9 cellular contexts compared by ENCODE assay signal in the genomic region with DNA sequence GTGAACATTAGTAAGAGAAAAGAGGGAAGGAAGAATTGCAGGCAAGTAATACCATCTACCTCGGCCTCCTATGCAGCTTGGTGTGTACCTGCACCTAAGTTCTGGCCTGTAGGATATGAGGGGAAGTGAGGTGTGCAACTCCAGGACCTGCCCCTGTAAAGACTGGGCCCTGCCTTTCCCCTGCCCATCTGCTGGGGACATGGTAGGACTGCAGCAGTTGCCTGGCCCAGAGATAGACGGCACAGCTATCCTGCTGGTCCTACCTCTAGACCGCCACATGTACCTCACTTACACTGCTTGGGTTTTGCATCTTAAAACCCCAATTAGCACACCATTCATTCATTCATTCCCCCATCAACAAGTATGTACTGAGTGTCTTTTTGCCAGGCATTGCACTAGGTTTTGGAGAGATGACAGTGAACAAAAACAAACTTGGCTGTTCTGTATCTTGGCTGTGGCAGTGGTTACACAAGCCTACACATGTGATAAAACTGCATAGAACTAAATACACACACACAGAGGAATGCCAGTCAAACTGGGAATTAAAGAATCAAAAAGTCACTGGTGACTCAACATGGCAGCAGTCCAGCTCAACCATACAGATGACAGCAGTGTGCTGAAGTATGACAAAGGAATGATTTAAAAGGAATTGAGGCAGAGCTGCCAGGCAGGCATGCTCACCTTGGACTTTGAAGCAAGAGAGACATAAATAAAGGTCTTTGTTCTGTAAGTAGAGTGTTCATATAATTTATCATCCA. TPM values are rescaled to one million over a fixed set of nuclear protein-coding genes. Genes with fewer than 3 reads are reported as not detected.
A peak's percentile ranks its signal among the peaks of the same experiment; 100 is the strongest.
DNase-seq lines count a peak whose midpoint lies in the region; ATAC-seq, FAIRE-seq and TF ChIP-seq lines count a peak whose summit lies in the region.
"Had no signal": no experiment of that assay in that cellular context is flagged by ENCODE, and none has a peak within 500 bp of the region (broad histone marks: within the 10 kb centered on the region; RNA-seq: fewer than 3 reads in every experiment).

No MANE protein-coding gene starts in this region.

- peak overlapping the region in 1 of 2 donors; percentile 24 for H3K27ac ChIP-seq in left lung
- peak overlapping the region; percentile 89 to 98 (median 94) for H3K27ac ChIP-seq in thyroid gland

- FAIRE-seq in H54 (lab: Jason Lieb, UNC): no peak

- peaks cover 22% of the 10 kb centered on the region for H3K4me1 Mint-ChIP-seq in activated CD4-positive, alpha-beta T cell treated with anti-CD3 and anti-CD28 coated beads, Interleukin-2, amount 10 ng/mL, durations not matched to agents 24 days and 14 days

- in situ Hi-C loops in GM13977 (cut with MboI; ENCODE audit: low pct_unique_long_range_greater_than_20kb, low sequenced_read_pairs, unreplicated experiment): no loop called here

- no peaks in the 10 kb centered on the region for H3K27me3 Mint-ChIP-seq in activated CD4-positive, alpha-beta T cell treated with anti-CD3 and anti-CD28 coated beads, Interleukin-2, amount 10 ng/mL, durations not matched to agents 24 days and 14 days

- peaks cover 22% of the 10 kb centered on the region for H3K36me3 Mint-ChIP-seq in activated CD4-positive, alpha-beta T cell treated with anti-CD3 and anti-CD28 coated beads, Interleukin-2, amount 10 ng/mL, durations not matched to agents 24 days and 14 days (ENCODE audit: low read depth)

- DNase-seq in activated CD4-positive, alpha-beta T cell treated with anti-CD3 and anti-CD28 coated beads, Interleukin-2, amount 10 ng/mL, durations not matched to agents 24 days and 14 days: no peak
- no peak for DNase-seq in activated CD4-positive, alpha-beta T cell treated with anti-CD3 and anti-CD28 coated beads for 1 hour
- DNase-seq in astrocyte of the hippocampus (ENCODE audit: low read depth, low spot score): peak; percentile 88
- DNase-seq in left lung: peak in 1 of 2 donors; percentile 62
- DNase-seq in thyroid gland: peak; percentile 94 to 95
- DNase-seq in GM13977 (ENCODE audit: low spot score): no peak
- DNase-seq in NCI-H748 treated with DMSO at 0.1 percent for 48 hours (lab: John Stamatoyannopoulos, UW): no peak
- no peak for DNase-seq in H54 (ENCODE audit: insufficient read length, low spot score)
- DNase-seq: stimulated activated naive CD4-positive, alpha-beta T cell treated with Interleukin-2 at 50 U/mL for 16 hours had no signal

- H3K36me3 ChIP-seq in left lung (peaks cover 0 to 7% of the 10 kb centered on the region in 2 donors), thyroid gland (no peaks in the 10 kb centered on the region)

- intact Hi-C loops in activated CD4-positive, alpha-beta T cell treated with anti-CD3 and anti-CD28 coated beads, Interleukin-2, amount 10 ng/mL, durations not matched to agents 24 days and 14 days (cut with micrococcal nuclease): no loop called here
- intact Hi-C loops in left lung (cut with DNase I) (no loop called here), thyroid gland (cut with DNase I) (no loop called here)

- no peaks in the 10 kb centered on the region for H3K27me3 ChIP-seq in left lung
- no peaks in the 10 kb centered on the region for H3K27me3 ChIP-seq in thyroid gland

- peak overlapping the region; percentile 21 for H3K27ac Mint-ChIP-seq in activated CD4-positive, alpha-beta T cell treated with anti-CD3 and anti-CD28 coated beads, Interleukin-2, amount 10 ng/mL, durations not matched to agents 24 days and 14 days

- ATAC-seq in left lung: peak; percentile 49

- no peak overlapping the region for H3K4me3 ChIP-seq in left lung
- H3K4me3 ChIP-seq in thyroid gland (replicated peaks in 1 of 3): no peak overlapping the region

- H3K9me3 ChIP-seq in left lung: no peaks in the 10 kb centered on the region
- H3K9me3 ChIP-seq in thyroid gland: no peaks in the 10 kb centered on the region

- no peak for TF ChIP-seq CTCF in left lung (IDR thresholded peaks at IDR 0.05)
- no peak for TF ChIP-seq CTCF in thyroid gland (IDR thresholded peaks at IDR 0.05)
- TF ChIP-seq CTCF in GM13977 (IDR thresholded peaks at IDR 0.05; ENCODE audit: extremely low read depth, insufficient read depth, missing control alignments): no peak

- H3K9me3 Mint-ChIP-seq in activated CD4-positive, alpha-beta T cell treated with anti-CD3 and anti-CD28 coated beads, Interleukin-2, amount 10 ng/mL, durations not matched to agents 24 days and 14 days: no peaks in the 10 kb centered on the region

- WGBS in thyroid gland, 2 donors: 74 to 79% methylated on average over 3 of the region's 3 CpGs

- TF ChIP-seq POLR2A in thyroid gland (IDR thresholded peaks at IDR 0.05) (peak in 1 of 2 donors; percentile 78), H54 (IDR thresholded peaks at IDR 0.05; ENCODE audit: low read depth, low read length) (no peak)

- H3K4me3 Mint-ChIP-seq in activated CD4-positive, alpha-beta T cell treated with anti-CD3 and anti-CD28 coated beads, Interleukin-2, amount 10 ng/mL, durations not matched to agents 24 days and 14 days: no peak overlapping the region

- H3K4me1 ChIP-seq in left lung (peaks cover 11 to 57% of the 10 kb centered on the region in 2 donors), thyroid gland (peaks cover 51 to 65% of the 10 kb centered on the region in 2 donors)

RNA-seq across cellular contexts. Expression of a gene that starts 23.3 kb away (rescaled TPM):
- 119 and 122 TPM in 2 replicates for total RNA-seq in activated CD4-positive, alpha-beta T cell treated with anti-CD3 and anti-CD28 coated beads, Interleukin-2, amount 10 ng/mL, durations not matched to agents 24 days and 14 days
- total RNA-seq in left lung (100 to 1,000 TPM; 160 to 263 TPM), thyroid gland (100 to 1,000 TPM; 155 to 283 (median 200) TPM)

RNA-seq across cellular contexts. Expression of a gene that starts 35.1 kb away (rescaled TPM):
- total RNA-seq in activated CD4-positive, alpha-beta T cell treated with anti-CD3 and anti-CD28 coated beads, Interleukin-2, amount 10 ng/mL, durations not matched to agents 24 days and 14 days: 26.7 and 28.0 TPM in 2 replicates
- 10 to 100 TPM; 21.4 to 22.1 TPM for total RNA-seq in left lung
- 10 to 100 TPM; 41.1 to 58.9 (median 47.3) TPM for total RNA-seq in thyroid gland

Comparison
In these comparisons a context has a peak if more than half of its experiments do, and no peak if none do; other contexts are left out.
1. DNase-seq: peak in astrocyte of the hippocampus (single experiment) and thyroid gland (2 of 2); none in activated CD4-positive, alpha-beta T cell treated with anti-CD3 and anti-CD28 coated beads, Interleukin-2, amount 10 ng/mL, durations not matched to agents 24 days and 14 days (single experiment), activated CD4-positive, alpha-beta T cell treated with anti-CD3 and anti-CD28 coated beads for 1 hour (single experiment), GM13977 (single experiment), NCI-H748 treated with DMSO at 0.1 percent for 48 hours (single experiment) and H54 (single experiment).